In the genomic region with DNA sequence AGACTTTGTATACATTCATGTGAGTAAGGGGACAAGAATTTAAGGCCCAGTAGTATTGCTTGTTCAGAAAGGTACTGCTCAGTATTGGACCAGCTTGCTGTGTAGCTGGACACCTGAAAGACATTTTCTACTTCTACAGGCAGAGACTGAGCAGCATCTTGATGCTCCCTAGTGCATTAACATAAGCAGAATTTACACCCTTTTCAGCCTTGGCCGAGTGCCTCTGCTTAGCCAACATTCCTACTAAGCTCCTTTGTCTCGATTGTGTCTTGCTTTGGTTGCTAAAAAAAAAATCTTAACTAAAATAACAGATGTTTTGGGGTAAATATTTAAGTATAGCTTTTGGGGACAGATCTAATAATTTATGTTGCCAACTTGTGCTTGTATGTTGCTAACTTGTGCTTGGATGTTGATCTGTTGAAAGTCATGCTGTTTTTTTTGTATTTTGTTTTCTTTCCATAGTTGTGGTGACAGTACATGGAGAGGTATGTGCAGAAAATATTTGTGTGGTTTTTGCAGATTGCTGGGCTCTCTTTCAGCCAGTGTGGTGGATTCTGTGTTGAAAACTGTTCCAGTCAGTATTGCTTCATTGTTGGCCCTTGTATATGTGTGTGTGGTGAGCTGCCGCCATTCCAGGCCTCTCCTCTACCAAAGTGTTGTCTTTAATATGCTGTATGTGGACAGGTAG, we compare ENCODE assay signal across 1 cellular context.
TF ChIP-seq lines count a peak whose summit lies in the region.

No MANE protein-coding gene starts in this region.

TF ChIP-seq in IMR-90, 13 proteins besides CTCF, POLR2A, EP300 and RAD21:
- TF ChIP-seq, protein P1, sequence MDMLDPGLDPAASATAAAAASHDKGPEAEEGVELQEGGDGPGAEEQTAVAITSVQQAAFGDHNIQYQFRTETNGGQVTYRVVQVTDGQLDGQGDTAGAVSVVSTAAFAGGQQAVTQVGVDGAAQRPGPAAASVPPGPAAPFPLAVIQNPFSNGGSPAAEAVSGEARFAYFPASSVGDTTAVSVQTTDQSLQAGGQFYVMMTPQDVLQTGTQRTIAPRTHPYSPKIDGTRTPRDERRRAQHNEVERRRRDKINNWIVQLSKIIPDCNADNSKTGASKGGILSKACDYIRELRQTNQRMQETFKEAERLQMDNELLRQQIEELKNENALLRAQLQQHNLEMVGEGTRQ (IDR thresholded peaks at IDR 0.05; ENCODE audit: low read depth, low read length) = no peak
- TF ChIP-seq CEBPB (IDR thresholded peaks at IDR 0.05; ENCODE audit: low read depth, low read length) (peak; percentile 94), RFX5 (IDR thresholded peaks at IDR 0.05; ENCODE audit: low read depth, low read length) (no peak), MXI1 (IDR thresholded peaks at IDR 0.05; ENCODE audit: borderline replicate concordance, low read depth, low read length) (0 out of 2 replicates have a peak, but pooled peaks have one; percentile 20)
